Comparison of ENCODE assay signal across 12 cellular contexts in genomic region chr3:58628823-58629562, GRCh38. TPM values are rescaled to one million over a fixed set of nuclear protein-coding genes. Genes with fewer than 3 reads are reported as not detected.
A peak's percentile ranks its signal among the peaks of the same experiment; 100 is the strongest.
DNase-seq lines count a peak whose midpoint lies in the region; ATAC-seq and TF ChIP-seq lines count a peak whose summit lies in the region.
"Had no signal": no experiment of that assay in that cellular context is flagged by ENCODE, and none has a peak within 500 bp of the region (broad histone marks: within the 10 kb centered on the region; RNA-seq: fewer than 3 reads in every experiment).

No MANE protein-coding gene starts in this region.

- TF ChIP-seq CTCF in RWPE1 (conservative IDR thresholded peaks at IDR 0.05; ENCODE audit: low read depth) (no peak), fibroblast of pulmonary artery (IDR thresholded peaks at IDR 0.05; ENCODE audit: low read length, missing control alignments) (peak; percentile 4), prostate gland (IDR thresholded peaks at IDR 0.05) (no peak)

- H3K36me3 ChIP-seq in prostate gland, result no peaks in the 10 kb centered on the region
- H3K36me3 ChIP-seq: thoracic aorta had no signal

- POLR2A ChIA-PET in RWPE1 (lab: Yijun Ruan, JAX; ENCODE audit: low non-redundant PET), result no interaction called here

- no peak for TF ChIP-seq POLR2A in prostate gland (IDR thresholded peaks at IDR 0.05)

- ATAC-seq in HG02571 (IDR thresholded peaks at IDR 0.05; ENCODE audit: unreplicated experiment) (no peak), GM21825 (IDR thresholded peaks at IDR 0.05; ENCODE audit: unreplicated experiment) (no peak), GM18873 (IDR thresholded peaks at IDR 0.05; ENCODE audit: low FRiP score, unreplicated experiment) (no peak), GM18520 (IDR thresholded peaks at IDR 0.05; ENCODE audit: unreplicated experiment) (no peak)
- ATAC-seq: naive thymus-derived CD8-positive, alpha-beta T cell had no signal

- H3K4me3 ChIP-seq in fibroblast of pulmonary artery (replicated peaks; ENCODE audit: low read depth, low read length), result peak overlapping the region; percentile 19
- H3K4me3 ChIP-seq in prostate gland, result no peak overlapping the region
- H3K4me3 ChIP-seq: thoracic aorta had no signal

- no peaks in the 10 kb centered on the region for H3K27me3 ChIP-seq in prostate gland (replicated peaks; ENCODE audit: insufficient read depth)

- peaks cover 22% of the 10 kb centered on the region for H3K4me1 ChIP-seq in prostate gland (replicated peaks)

- H3K9me3 ChIP-seq in prostate gland, result no peaks in the 10 kb centered on the region
- H3K9me3 ChIP-seq: thoracic aorta had no signal

- H3K27ac ChIP-seq in RWPE1 (peak overlapping the region; percentile 34; the same call in 1 of the 2 replicates), prostate gland (peak overlapping the region; percentile 50 to 71)
- H3K27ac ChIP-seq: KMS-11 had no signal

- 20% methylated on average over 13 of the region's 13 CpGs for WGBS in prostate gland

- DNase-seq in DMS 273 (lab: John Stamatoyannopoulos, UW; ENCODE audit: unreplicated experiment) (peak; percentile 93), RWPE1 (ENCODE audit: low spot score) (no peak), fibroblast of pulmonary artery (ENCODE audit: low read depth) (peak; percentile 97), prostate gland (ENCODE audit: low spot score) (peak; percentile 39)
- DNase-seq: T-helper 9 cell had no signal

- CTCF ChIA-PET in RWPE1 (lab: Yijun Ruan, JAX), result no interaction called here

- intact Hi-C loops in prostate gland (cut with DNase I), result loop anchor here (2.0 to 10.0 kb wide), 3 partner anchors 52 to 194 kb away; partner anchors contain the start of genes FAM107A and PDHB

RNA-seq across cellular contexts. Expression of gene FAM3D, which starts 37.6 kb away (rescaled TPM):
- total RNA-seq in prostate gland, result 10 to 100 TPM in 1 of 2 donors, 1 to 10 TPM in 1; 4.7 to 11.6 TPM
- total RNA-seq: naive thymus-derived CD8-positive, alpha-beta T cell; thoracic aorta had no signal

RNA-seq across cellular contexts. Expression of gene FAM107A, which starts 51.8 kb away (rescaled TPM):
- total RNA-seq in prostate gland, result 10 to 100 TPM; 54.5 to 80.2 TPM
- total RNA-seq: naive thymus-derived CD8-positive, alpha-beta T cell had no signal
